ENCODE assay signal across 8 cellular contexts in the genomic region with DNA sequence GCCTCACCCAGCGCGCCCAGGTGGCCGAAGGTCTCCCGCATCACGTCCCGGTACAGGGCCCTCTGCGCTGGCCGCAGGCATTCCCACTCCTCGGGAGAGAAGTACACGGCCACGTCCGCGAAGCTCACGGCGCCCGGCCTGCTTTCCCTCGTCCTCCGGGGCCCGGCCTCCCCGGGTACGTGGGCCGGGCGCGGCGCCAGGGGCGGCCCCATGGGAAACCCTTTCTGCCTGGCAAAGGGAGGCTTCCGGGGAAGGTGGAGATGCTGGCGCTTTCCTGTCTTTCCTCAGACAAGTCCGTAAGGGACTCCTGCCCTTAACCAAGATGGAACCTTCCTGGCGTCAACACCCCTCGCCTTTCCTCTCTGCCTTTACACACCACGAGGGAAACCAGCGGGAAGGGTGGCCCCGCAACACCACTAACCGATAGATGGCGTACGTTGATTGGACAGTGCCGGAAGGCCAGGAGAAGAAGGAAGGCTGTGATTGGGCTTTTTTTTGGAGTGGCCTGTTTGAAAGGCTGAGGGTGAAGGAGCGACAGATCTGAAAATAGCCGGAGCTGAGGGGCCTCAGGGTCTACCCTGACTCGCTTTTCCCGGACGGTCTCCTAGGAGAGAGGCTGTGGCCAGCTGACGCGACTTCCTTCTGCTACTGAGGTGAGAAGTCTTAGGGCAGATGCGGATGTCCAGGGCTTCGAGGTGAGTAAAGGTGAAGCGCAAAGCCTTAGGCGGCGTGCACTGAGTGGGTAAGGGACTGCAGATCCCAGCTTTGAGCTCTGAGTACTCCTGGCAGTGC. TPM values are rescaled to one million over a fixed set of nuclear protein-coding genes. Genes with fewer than 3 reads are reported as not detected.
A peak's percentile ranks its signal among the peaks of the same experiment; 100 is the strongest.
DNase-seq lines count a peak whose midpoint lies in the region; ATAC-seq and TF ChIP-seq lines count a peak whose summit lies in the region.

A gene (minus strand): TSS at position 298 of the 792 bp plus-strand sequence. CDS start 86 bp downstream, at position 212.

- peak; percentile 20 for TF ChIP-seq CTCF in colonic mucosa (IDR thresholded peaks at IDR 0.05)

- ATAC-seq in GM18870 (IDR thresholded peaks at IDR 0.05; ENCODE audit: unreplicated experiment) (peak; percentile 89), HG03175 (IDR thresholded peaks at IDR 0.05; ENCODE audit: unreplicated experiment) (peak; percentile 93)

- peak within 1 kb of the TSS; percentile 94 for H3K27ac ChIP-seq in colonic mucosa
- H3K27ac ChIP-seq in layer of hippocampus (ENCODE audit: low read depth, low read length) = peak within 1 kb of the TSS; percentile 86

- H3K27me3 ChIP-seq in colonic mucosa = no peaks in the 10 kb centered on the region
- H3K27me3 ChIP-seq in layer of hippocampus (ENCODE audit: control insufficient read depth, insufficient read depth, low read length) = no peaks in the 10 kb centered on the region

- H3K9ac ChIP-seq in colonic mucosa (ENCODE audit: low read depth in 2 of 2, low read length in 2 of 2) = peak within 1 kb of the TSS; percentile 72 to 76

- H3K9me3 ChIP-seq in colonic mucosa = no peaks in the 10 kb centered on the region

- DNase-seq in AG08395 (ENCODE audit: low spot score) = peak; percentile 99
- peak; percentile 54 for DNase-seq in NCI-H460 (ENCODE audit: extremely low read depth, low read depth)
- DNase-seq in activated CD4-positive, alpha-beta T cell treated with anti-CD3 and anti-CD28 coated beads for 48 hours = peak; percentile 95
- DNase-seq in colonic mucosa = peak; percentile 98
- peak; percentile 64 to 89 (median 76) for DNase-seq in stimulated activated CD4-positive, alpha-beta T cell treated with anti-CD3 and anti-CD28 coated beads, Interleukin-1b, Interleukin-23, amount 100 ng/mL, for 24 hours (ENCODE audit: low read depth in 4 of 4, low spot score in 1 of 4)

- H3K36me3 ChIP-seq in colonic mucosa = no peaks in the 10 kb centered on the region

- peak within 1 kb of the TSS; percentile 84 for H3K4me3 ChIP-seq in colonic mucosa

- H3K4me1 ChIP-seq in colonic mucosa = no peaks in the 10 kb centered on the region

- intact Hi-C loops in colonic mucosa (cut with DNase I) = no loop called here

RNA-seq across cellular contexts. Expression of the gene that starts here (rescaled TPM):
- total RNA-seq in NCI-H460 (2014; rRNA removed; shearing (Covaris generic)) = 0.14 and 0.45 TPM in 2 replicates
- polyA plus RNA-seq in NCI-H460 (2014; cell fraction: nucleus; rRNA removed) = 1.4 and 3.8 TPM in 2 replicates
- 10 to 100 TPM; 12.7 to 13.3 TPM for total RNA-seq in colonic mucosa

Comparison
In these comparisons a context has a peak if more than half of its experiments do, and no peak if none do; other contexts are left out.
1. Peak in every context shown above with its lines: DNase-seq, ATAC-seq, H3K4me3 ChIP-seq and H3K27ac ChIP-seq.